Comparison of ENCODE assay signal across 21 cellular contexts in genomic region chr17:8893621-8894020, GRCh38. TPM values are rescaled to one million over a fixed set of nuclear protein-coding genes. Genes with fewer than 3 reads are reported as not detected.
DNase-seq lines count a peak whose midpoint lies in the region; ATAC-seq, FAIRE-seq and TF ChIP-seq lines count a peak whose summit lies in the region.
"Had no signal": no experiment of that assay in that cellular context is flagged by ENCODE, and none has a peak within 500 bp of the region (broad histone marks: within the 10 kb centered on the region; RNA-seq: fewer than 3 reads in every experiment).

No MANE protein-coding gene starts in this region.

- TF ChIP-seq EP300 in GM12878 (IDR thresholded peaks at IDR 0.05; ENCODE audit: borderline replicate concordance in 1 of 2, control insufficient read depth in 1 of 2, low read depth in 2 of 2, low read length in 2 of 2), result no peak

- H3K9me3 ChIP-seq in GM12878 (replicated peaks; ENCODE audit: control insufficient read depth, insufficient read depth, low read length), result no peaks in the 10 kb centered on the region
- H3K9me3 ChIP-seq in iPS-18a (ENCODE audit: control insufficient read depth, low read depth, low read length), result no peaks in the 10 kb centered on the region
- no peaks in the 10 kb centered on the region for H3K9me3 ChIP-seq in thyroid gland

- peaks cover 8% of the 10 kb centered on the region; the same call in 1 of the 2 replicates for H3K79me2 ChIP-seq in GM12878 (ENCODE audit: control insufficient read depth, insufficient read depth, low read length)

- H3K4me1 ChIP-seq in GM12878 (ENCODE audit: control insufficient read depth, insufficient read depth, low read length) (peaks cover 58% of the 10 kb centered on the region), iPS-18a (ENCODE audit: control insufficient read depth, low read depth, low read length) (peaks cover 16% of the 10 kb centered on the region), thyroid gland (no peaks in the 10 kb centered on the region)

- intact Hi-C loops in GM12878 (cut with micrococcal nuclease; ENCODE audit: unreplicated experiment) (loop anchor here (2.0 to 10.0 kb wide), 3 partner anchors 86 to 479 kb away; no protein-coding TSS in a partner anchor), thyroid gland (cut with DNase I) (loop anchor here (5.0 kb wide), 1 partner anchor 141 kb away; no protein-coding TSS in a partner anchor)

- SMC1A ChIA-PET in GM12878 (lab: Charles Lee; ENCODE audit: uncharacterized antibody, unreplicated experiment), result interaction anchor here (0.6 to 13.6 kb wide), 20 partner anchors 9 to 510 kb away, joined by 3 to 208 read pairs (median 10); partner anchors contain the start of genes PIK3R5 and PIK3R6

- DNase-seq in activated T-cell treated with anti-CD3 and anti-CD28 coated beads, Interleukin-2, amount 50 U/mL, for 24 hours, result peak; percentile 25
- DNase-seq in activated T-cell treated with anti-CD3 and anti-CD28 coated beads, Interleukin-2, amount 50 U/mL, for 1 hour, result no peak
- DNase-seq in GM12878 (ENCODE audit: low read depth, low spot score) (no peak), Kasumi-1 (lab: John Stamatoyannopoulos, UW) (no peak), thyroid gland (no peak), GM13977 (ENCODE audit: low spot score) (no peak)
- DNase-seq in stimulated activated effector memory CD8-positive, alpha-beta T cell treated with anti-CD3 and anti-CD28 coated beads, Interleukin-12 subunit alpha, Interleukin-12 subunit beta, amount 100 ng/mL, for 72 hours (ENCODE audit: low spot score in 2 of 2), result no peak
- DNase-seq: 8988T; CD8-positive, alpha-beta memory T cell; DMS79 treated with DMSO at 0.1 percent for 48 hours; GM23248; KBM-7; NCI-H2081 treated with DMSO at 0.1 percent for 48 hours; NCI-H510A treated with DMSO at 0.1 percent for 48 hours; NCI-H82 had no signal

- CTCF ChIA-PET in GM12878 (lab: Yijun Ruan, JAX), result interaction anchor here (1.2 to 11.1 kb wide), 14 partner anchors 15 to 668 kb away, joined by 3 to 162 read pairs (median 10); partner anchors contain the start of gene PIK3R6

- RAD21 ChIA-PET in GM12878 (lab: Charles Lee; ENCODE audit: unreplicated experiment), result interaction anchor here (0.7 to 7.7 kb wide), 13 partner anchors 27 to 484 kb away, joined by 4 to 115 read pairs (median 15); partner anchors contain the start of genes PIK3R5 and PIK3R6

- no peaks in the 10 kb centered on the region for H3K27me3 ChIP-seq in GM12878 (replicated peaks in 1 of 2; ENCODE audit: control insufficient read depth in 2 of 2, insufficient read depth in 2 of 2, low read length in 1 of 2)
- H3K27me3 ChIP-seq in iPS-18a (ENCODE audit: control insufficient read depth, insufficient read depth, low read length), result peaks cover 10% of the 10 kb centered on the region
- no peaks in the 10 kb centered on the region for H3K27me3 ChIP-seq in thyroid gland

- H3K4me3 ChIP-seq in GM12878, result no peak overlapping the region
- H3K4me3 ChIP-seq in iPS-18a (ENCODE audit: low read length), result peak overlapping the region; percentile 47
- no peak overlapping the region for H3K4me3 ChIP-seq in thyroid gland (replicated peaks in 1 of 3)
- H3K4me3 ChIP-seq: GM23248 had no signal

- H3K4me2 ChIP-seq in GM12878 (ENCODE audit: control insufficient read depth, insufficient read depth), result no peak overlapping the region; the same call in 1 of the 2 replicates

- in situ Hi-C loops in GM12878 (cut with MboI) (no loop called here), GM13977 (cut with MboI; ENCODE audit: low pct_unique_long_range_greater_than_20kb, low sequenced_read_pairs, unreplicated experiment) (no loop called here)

- H3K27ac ChIP-seq in GM12878 (ENCODE audit: control insufficient read depth, insufficient read depth), result peak overlapping the region; percentile 98
- H3K27ac ChIP-seq in iPS-18a (ENCODE audit: low read length), result no peak overlapping the region
- no peak overlapping the region for H3K27ac ChIP-seq in thyroid gland
- H3K27ac ChIP-seq: GM23248 had no signal

- no peak for TF ChIP-seq RAD21 in GM12878 (IDR thresholded peaks at IDR 0.05; ENCODE audit: insufficient read depth, low read depth, low read length)

- 92% methylated on average over 11 of the region's 11 CpGs for WGBS in GM12878 (ENCODE audit: insufficient coverage, insufficient replicate concordance, low lambda C conversion rate, missing lambda C conversion rate)
- WGBS in thyroid gland, 2 donors, result 83% methylated on average over 11 of the region's 11 CpGs

- H2AFZ ChIP-seq in GM12878 (ENCODE audit: control insufficient read depth, low read depth, low read length), result no peak overlapping the region
- H2AFZ ChIP-seq: GM23248 had no signal

- no peak overlapping the region for H3K9ac ChIP-seq in GM12878 (ENCODE audit: control insufficient read depth, insufficient read depth, low read length)
- peak overlapping the region; percentile 25 for H3K9ac ChIP-seq in iPS-18a (ENCODE audit: low read length)
- H3K9ac ChIP-seq: GM23248 had no signal

- H3K4me3 Mint-ChIP-seq in activated T-cell treated with anti-CD3 and anti-CD28 coated beads, Interleukin-2, amount 50 U/mL, for 24 hours, result no peak overlapping the region
- H3K4me3 Mint-ChIP-seq in stimulated activated effector memory CD8-positive, alpha-beta T cell treated with anti-CD3 and anti-CD28 coated beads, Interleukin-12 subunit alpha, Interleukin-12 subunit beta, amount 100 ng/mL, for 72 hours, result no peak overlapping the region
- H3K4me3 Mint-ChIP-seq: CD8-positive, alpha-beta memory T cell had no signal

- H3K27me3 Mint-ChIP-seq in activated T-cell treated with anti-CD3 and anti-CD28 coated beads, Interleukin-2, amount 50 U/mL, for 24 hours, result no peaks in the 10 kb centered on the region

- H3K27ac Mint-ChIP-seq in activated T-cell treated with anti-CD3 and anti-CD28 coated beads, Interleukin-2, amount 50 U/mL, for 24 hours, result peak overlapping the region; percentile 22
- peak overlapping the region; percentile 83 for H3K27ac Mint-ChIP-seq in stimulated activated effector memory CD8-positive, alpha-beta T cell treated with anti-CD3 and anti-CD28 coated beads, Interleukin-12 subunit alpha, Interleukin-12 subunit beta, amount 100 ng/mL, for 72 hours

- H3K36me3 Mint-ChIP-seq in activated T-cell treated with anti-CD3 and anti-CD28 coated beads, Interleukin-2, amount 50 U/mL, for 24 hours (ENCODE audit: low read depth), result peaks cover 79% of the 10 kb centered on the region
- peaks cover 98% of the 10 kb centered on the region for H3K36me3 Mint-ChIP-seq in stimulated activated effector memory CD8-positive, alpha-beta T cell treated with anti-CD3 and anti-CD28 coated beads, Interleukin-12 subunit alpha, Interleukin-12 subunit beta, amount 100 ng/mL, for 72 hours

- TF ChIP-seq CTCF in GM12878 (IDR thresholded peaks at IDR 0.05 in 2 of 3, conservative IDR thresholded peaks at IDR 0.05 in 1 of 3; ENCODE audit: control insufficient read depth in 2 of 3, extremely low read depth in 1 of 3, insufficient read depth in 1 of 3, low read depth in 3 of 3, low read length in 3 of 3), result no peak
- no peak for TF ChIP-seq CTCF in thyroid gland (IDR thresholded peaks at IDR 0.05)
- TF ChIP-seq CTCF in GM13977 (IDR thresholded peaks at IDR 0.05; ENCODE audit: extremely low read depth, insufficient read depth, missing control alignments), result no peak

- peaks cover 6 to 27% of the 10 kb centered on the region in 2 experiments; a peak in 3 of 4 replicates for H3K36me3 ChIP-seq in GM12878 (ENCODE audit: control insufficient read depth in 2 of 2, insufficient read depth in 2 of 2, low read length in 1 of 2)
- H3K36me3 ChIP-seq in iPS-18a (ENCODE audit: control insufficient read depth, low read depth, low read length), result no peaks in the 10 kb centered on the region
- no peaks in the 10 kb centered on the region for H3K36me3 ChIP-seq in thyroid gland

- TF ChIP-seq POLR2A in GM12878 (IDR thresholded peaks at IDR 0.05; ENCODE audit: low read depth, low read length) (no peak), thyroid gland (IDR thresholded peaks at IDR 0.05) (no peak)

- no peaks in the 10 kb centered on the region for H4K20me1 ChIP-seq in GM12878 (ENCODE audit: control insufficient read depth, insufficient read depth)

- POLR2A ChIA-PET in GM12878 (lab: Charles Lee), result interaction anchor here (0.5 to 8.2 kb wide), 7 partner anchors 17 to 87 kb away, joined by 3 to 74 read pairs (median 3); no protein-coding TSS in a partner anchor

- H3K4me1 Mint-ChIP-seq in activated T-cell treated with anti-CD3 and anti-CD28 coated beads, Interleukin-2, amount 50 U/mL, for 24 hours (ENCODE audit: low read depth), result peaks cover 60% of the 10 kb centered on the region
- peaks cover 62% of the 10 kb centered on the region for H3K4me1 Mint-ChIP-seq in stimulated activated effector memory CD8-positive, alpha-beta T cell treated with anti-CD3 and anti-CD28 coated beads, Interleukin-12 subunit alpha, Interleukin-12 subunit beta, amount 100 ng/mL, for 72 hours

- no peak for ATAC-seq in GM12878
- no peak for ATAC-seq in stimulated activated effector memory CD8-positive, alpha-beta T cell treated with anti-CD3 and anti-CD28 coated beads, Interleukin-12 subunit alpha, Interleukin-12 subunit beta, amount 100 ng/mL, for 72 hours
- ATAC-seq: Panc1, Right ventricle myocardium inferior had no signal

- FAIRE-seq in GM12878 (lab: Jason Lieb, UNC), result no peak
- FAIRE-seq: D721Med, G401.6 had no signal

- BruUV-seq in GM12878 (replicated peaks; lab: Mats Ljungman, UMichigan), result no TSS peak

- H3K9me3 Mint-ChIP-seq in activated T-cell treated with anti-CD3 and anti-CD28 coated beads, Interleukin-2, amount 50 U/mL, for 24 hours, result no peaks in the 10 kb centered on the region
- H3K9me3 Mint-ChIP-seq in stimulated activated effector memory CD8-positive, alpha-beta T cell treated with anti-CD3 and anti-CD28 coated beads, Interleukin-12 subunit alpha, Interleukin-12 subunit beta, amount 100 ng/mL, for 72 hours, result no peaks in the 10 kb centered on the region
- H3K9me3 Mint-ChIP-seq: CD8-positive, alpha-beta memory T cell had no signal

RNA-seq across cellular contexts. Expression of gene PIK3R6, which starts 26.1 kb away (rescaled TPM):
- 293 and 314 TPM in 2 replicates for total RNA-seq in GM12878 (2013; cell fraction: nucleolus; rRNA removed)
- total RNA-seq in GM12878 (2014; rRNA removed) (40.3 and 44.7 TPM in 2 replicates), GM12878 (2014; rRNA removed; fragmentation: Illumina TruSeq; extraction: Trizol) (26.4 and 27.9 TPM in 2 replicates), GM12878 (2021) (76.7 and 81.7 TPM in 2 replicates), thyroid gland (under 1 TPM in 1 of 4 donors, not detected in 3; 0.22 TPM)
- 68.9 TPM for polyA plus RNA-seq in GM12878 (2011; ENCODE audit: low read depth)
- polyA plus RNA-seq in GM12878 (2011; rRNA removed) (73.5 and 146 TPM in 2 replicates), GM12878 (2014; fragmentation: Illumina TruSeq; extraction: Trizol) (31.6 and 54.7 TPM in 2 replicates), GM12878 (2014; fragmentation: Nextera tagmentation; extraction: Ambion mirVana) (1 to 10 TPM; 6.7 to 7.4 TPM), GM12878 (2014; rRNA removed) (86.5 and 99.8 TPM in 2 replicates), GM12878 (2016; fragmentation: Nextera tagmentation; extraction: Ambion mirVana) (100 to 1,000 TPM; 103 to 109 TPM)
- polyA plus RNA-seq in GM12878 (2011; cell fraction: cytosol; rRNA removed), result 164 and 182 TPM in 2 replicates
- 666 and 871 TPM in 2 replicates for polyA plus RNA-seq in GM12878 (2011; cell fraction: nucleus; rRNA removed)
- 144 and 184 TPM in 2 replicates for polyA plus RNA-seq in GM12878 (2012)
- 99.0 and 156 TPM in 2 replicates for polyA minus RNA-seq in GM12878 (2011; rRNA and poly(A)+ RNA removed)
- polyA minus RNA-seq in GM12878 (2011; cell fraction: cytosol; rRNA and poly(A)+ RNA removed), result 50.8 and 58.4 TPM in 2 replicates
- polyA minus RNA-seq in GM12878 (2011; cell fraction: nucleus; rRNA and poly(A)+ RNA removed), result 143 and 160 TPM in 2 replicates
- polyA plus RNA-seq: BJ had no signal

Comparison
In these comparisons a context has a peak if more than half of its experiments do, and no peak if none do; other contexts are left out.
1. RNA of gene PIK3R6, which starts 26.1 kb away (total RNA-seq): 26.4 to 314 TPM in GM12878; 0.22 TPM in thyroid gland; every median in the first group is over 10 times any median in the second.